26 cellular contexts compared by ENCODE assay signal in the genomic region with DNA sequence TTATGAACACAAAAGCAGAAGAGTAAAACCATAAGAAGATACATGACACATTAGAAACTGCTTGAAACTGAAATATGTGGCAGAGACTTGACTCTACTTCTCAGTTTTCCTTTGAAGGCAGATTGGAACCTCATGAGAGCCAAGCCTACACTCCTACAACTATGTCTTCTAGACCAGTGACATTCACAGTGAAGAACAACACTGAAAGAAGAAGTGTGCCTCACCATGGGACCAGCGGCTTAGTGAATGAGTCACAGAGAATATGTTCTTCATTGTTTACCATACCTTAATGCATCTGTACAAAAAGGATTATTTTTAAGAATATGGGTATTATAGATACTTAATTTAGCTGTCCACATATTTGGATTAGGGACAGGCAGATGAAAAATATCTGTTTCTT.
"Had no signal": no experiment of that assay in that cellular context is flagged by ENCODE, and none has a peak within 500 bp of the region (broad histone marks: within the 10 kb centered on the region; RNA-seq: fewer than 3 reads in every experiment).

No MANE protein-coding gene starts in this region.

- H3K9me3 ChIP-seq: breast epithelium, colonic mucosa, SJSA1 had no signal

- FAIRE-seq: RCC 7860 had no signal

- H3K36me3 ChIP-seq: breast epithelium, colonic mucosa, SJSA1 had no signal

- H3K27ac ChIP-seq: breast epithelium, colonic mucosa, KMS-11, SJSA1 had no signal

- H3K4me1 ChIP-seq: breast epithelium, colonic mucosa, SJSA1 had no signal

- ATAC-seq: activated CD8-positive, alpha-beta T cell treated with anti-CD3 and anti-CD28 coated beads, Interleukin-2, amount 10 ng/mL, durations not matched to agents 7 days and 5 days; PC-3; SK-N-SH treated with all-trans-retinoic acid at 6 μM for 48 hours; WTC11 had no signal

- H3K9ac ChIP-seq: KMS-11 had no signal

- DNase-seq: activated CD4-positive, alpha-beta T cell treated with anti-CD3 and anti-CD28 coated beads for 48 hours; activated CD4-positive, alpha-beta T cell treated with anti-CD3 and anti-CD28 coated beads, Interleukin-2, amount 50 U/mL, for 4 hours; activated CD4-positive, CD25-positive, alpha-beta regulatory T cell treated with anti-CD3 and anti-CD28 coated beads, Interleukin-2, amount 50 U/mL, for 72 hours; activated CD8-positive, alpha-beta memory T cell treated with anti-CD3 and anti-CD28 coated beads, Interleukin-2, amount 50 U/mL, for 48 hours; activated CD8-positive, alpha-beta T cell treated with anti-CD3 and anti-CD28 coated beads, Interleukin-2, amount 10 ng/mL, durations not matched to agents 7 days and 5 days; activated naive CD4-positive, alpha-beta T cell; activated T-cell treated with anti-CD3 and anti-CD28 coated beads, Interleukin-2, amount 50 U/mL, for 1 hour; aorta; caudate nucleus; colonic mucosa; NCI-H1048; NCI-H1417; NCI-H1930; NCI-H2171; NCI-H226; NCI-H526; NCI-H774; NK-92 treated with Interleukin-12 subunit alpha and Interleukin-12 subunit beta, amount 100 ng/mL, for 24 hours; PC-3; SHP77 had no signal

- H3K4me3 ChIP-seq: breast epithelium, colonic mucosa, SJSA1 had no signal

- H3K4me2 ChIP-seq: KMS-11 had no signal

- H3K27me3 ChIP-seq: breast epithelium, colonic mucosa, SJSA1 had no signal
